ENCODE assay signal across 14 cellular contexts in the genomic region with DNA sequence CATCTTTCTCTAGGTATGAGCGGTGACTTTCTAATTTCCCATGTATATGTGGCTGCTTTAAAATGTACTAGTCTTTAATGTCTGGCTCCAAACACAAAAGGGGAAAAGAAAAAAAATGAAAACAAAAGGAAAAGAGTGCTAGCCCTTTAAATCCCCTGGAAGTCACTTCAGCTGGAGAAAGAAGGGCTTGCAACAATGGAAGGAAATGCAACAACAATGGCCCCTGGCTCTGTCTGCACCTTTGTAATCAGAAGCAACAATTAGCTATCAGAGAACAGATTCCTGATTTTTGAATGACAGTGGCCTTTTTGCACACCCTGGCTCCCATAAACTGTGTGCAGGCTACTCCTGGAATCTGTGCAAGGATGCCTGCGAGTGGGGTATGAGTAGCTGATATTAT.
DNase-seq lines count a peak whose midpoint lies in the region; ATAC-seq and TF ChIP-seq lines count a peak whose summit lies in the region.
"Had no signal": no experiment of that assay in that cellular context is flagged by ENCODE, and none has a peak within 500 bp of the region (broad histone marks: within the 10 kb centered on the region; RNA-seq: fewer than 3 reads in every experiment).

No MANE protein-coding gene starts in this region.

- H3K4me1 ChIP-seq in NT2/D1 (ENCODE audit: insufficient read depth, insufficient read length) (no peaks in the 10 kb centered on the region), mucosa of descending colon (ENCODE audit: low read depth) (no peaks in the 10 kb centered on the region)
- H3K4me1 ChIP-seq: Caco-2 had no signal

- H3K27ac Mint-ChIP-seq in endothelial cell (ENCODE audit: unreplicated experiment): peak overlapping the region; percentile 98
- H3K27ac Mint-ChIP-seq: CD14-positive monocyte; CD8-positive, alpha-beta T cell had no signal

- peaks cover 35% of the 10 kb centered on the region for H3K4me1 Mint-ChIP-seq in endothelial cell (ENCODE audit: unreplicated experiment)
- H3K4me1 Mint-ChIP-seq: CD14-positive monocyte had no signal

- TF ChIP-seq CTCF in endothelial cell (IDR thresholded peaks at IDR 0.05; ENCODE audit: unreplicated experiment) (no peak), mucosa of descending colon (IDR thresholded peaks at IDR 0.05) (no peak)

- H3K36me3 ChIP-seq in NT2/D1 (ENCODE audit: insufficient read depth, insufficient read length, low read length): no peaks in the 10 kb centered on the region
- H3K36me3 ChIP-seq in mucosa of descending colon (ENCODE audit: low read depth): no peaks in the 10 kb centered on the region

- peaks cover 1% of the 10 kb centered on the region for H3K27me3 Mint-ChIP-seq in endothelial cell (ENCODE audit: unreplicated experiment)

- H3K9me3 ChIP-seq in NT2/D1 (ENCODE audit: insufficient read depth, low read length) (peaks cover 8% of the 10 kb centered on the region; the same call in 1 of the 2 replicates), mucosa of descending colon (peaks cover 10% of the 10 kb centered on the region)

- H3K27me3 ChIP-seq in NT2/D1 (ENCODE audit: insufficient read depth, insufficient read length): no peaks in the 10 kb centered on the region

- no peaks in the 10 kb centered on the region for H3K9me3 Mint-ChIP-seq in endothelial cell (ENCODE audit: unreplicated experiment)

- H3K4me3 ChIP-seq in NT2/D1 (ENCODE audit: insufficient read length, low read depth): no peak overlapping the region
- no peak overlapping the region for H3K4me3 ChIP-seq in mucosa of descending colon

- peaks cover 9% of the 10 kb centered on the region for H3K36me3 Mint-ChIP-seq in endothelial cell (ENCODE audit: low read depth, unreplicated experiment)
- H3K36me3 Mint-ChIP-seq: CD14-positive monocyte; CD8-positive, alpha-beta T cell had no signal

- DNase-seq in NCI-H146 (lab: John Stamatoyannopoulos, UW) (peak; percentile 0), NCI-H146 treated with DMSO at 0.1 percent for 48 hours (lab: John Stamatoyannopoulos, UW; ENCODE audit: unreplicated experiment) (no peak), NT2/D1 (ENCODE audit: low read depth, low spot score) (peak; percentile 22), endothelial cell (ENCODE audit: low spot score) (peak; percentile 37), mucosa of descending colon (no peak), EL (no peak)
- DNase-seq: Caco-2; CD8-positive, alpha-beta T cell; DND-41; H7 had no signal

- H3K4me3 Mint-ChIP-seq in endothelial cell (ENCODE audit: unreplicated experiment): no peak overlapping the region
- H3K4me3 Mint-ChIP-seq: CD14-positive monocyte; CD8-positive, alpha-beta T cell had no signal

- ATAC-seq in mucosa of descending colon (no peak), HG03432 (IDR thresholded peaks at IDR 0.05; ENCODE audit: unreplicated experiment) (no peak)
- ATAC-seq: CD8-positive, alpha-beta T cell; HepG2 had no signal

- intact Hi-C loops in mucosa of descending colon (cut with DNase I, micrococcal nuclease): no loop called here

- no peak overlapping the region for H3K9ac ChIP-seq in NT2/D1 (ENCODE audit: insufficient read length, low read depth)
- H3K9ac ChIP-seq: KMS-11 had no signal

Comparison
In these comparisons a context has a peak if more than half of its experiments do, and no peak if none do; other contexts are left out.
1. DNase-seq: peak in NCI-H146 (single experiment), NT2/D1 (single experiment) and endothelial cell (single experiment); none in NCI-H146 treated with DMSO at 0.1 percent for 48 hours (single experiment), mucosa of descending colon (0 of 3) and EL (single experiment).